ENCODE assay signal across 20 cellular contexts in genomic region chr1:44246806-44247205, GRCh38.
"Had no signal": no experiment of that assay in that cellular context is flagged by ENCODE, and none has a peak within 500 bp of the region (broad histone marks: within the 10 kb centered on the region; RNA-seq: fewer than 3 reads in every experiment).

No MANE protein-coding gene starts in this region.

- H3K4me3 ChIP-seq: hepatocyte, left lung, lung, sigmoid colon, thyroid gland had no signal

- DNase-seq: activated CD4-positive, alpha-beta T cell treated with anti-CD3 and anti-CD28 coated beads, Interleukin-2, amount 10 ng/mL, durations not matched to agents 7 days and 5 days; activated CD8-positive, alpha-beta T cell treated with anti-CD3 and anti-CD28 coated beads, Interleukin-2, amount 10 ng/mL, durations not matched to agents 7 days and 5 days; activated naive CD8-positive, alpha-beta T cell treated with anti-CD3 and anti-CD28 coated beads for 36 hours; activated T-cell treated with anti-CD3 and anti-CD28 coated beads, Interleukin-2, amount 50 U/mL, for 1 hour; central memory CD4-positive, alpha-beta T cell; dermis blood vessel endothelial cell; effector CD8-positive, alpha-beta T cell; erythroblast; immature natural killer cell; left lung; naive thymus-derived CD4-positive, alpha-beta T cell; retina; sigmoid colon; stimulated activated CD4-positive, alpha-beta T cell treated with anti-CD3 and anti-CD28 coated beads, Interleukin-2, amount 100 ng/mL, for 48 hours; stimulated activated CD8-positive, alpha-beta memory T cell treated with anti-CD3 and anti-CD28 coated beads, Interleukin-4, amount 100 ng/mL, for 48 hours; stimulated activated naive CD4-positive, alpha-beta T cell treated with Interleukin-2 at 50 U/mL for 16 hours; thyroid gland had no signal

- ATAC-seq: activated CD8-positive, alpha-beta T cell treated with anti-CD3 and anti-CD28 coated beads, Interleukin-2, amount 10 ng/mL, durations not matched to agents 7 days and 5 days; foreskin keratinocyte; left lung; naive thymus-derived CD4-positive, alpha-beta T cell had no signal
